15 cellular contexts compared by ENCODE assay signal in genomic region chr20:44717986-44718385, GRCh38. TPM values are rescaled to one million over a fixed set of nuclear protein-coding genes. Genes with fewer than 3 reads are reported as not detected.
DNase-seq lines count a peak whose midpoint lies in the region; TF ChIP-seq lines count a peak whose summit lies in the region.
"Had no signal": no experiment of that assay in that cellular context is flagged by ENCODE, and none has a peak within 500 bp of the region (broad histone marks: within the 10 kb centered on the region; RNA-seq: fewer than 3 reads in every experiment).

No MANE protein-coding gene starts in this region.

- H3K4me3 Mint-ChIP-seq in endothelial cell (ENCODE audit: unreplicated experiment) (no peak overlapping the region), osteocyte (ENCODE audit: unreplicated experiment) (no peak overlapping the region)
- H3K4me3 Mint-ChIP-seq in CD4-positive, alpha-beta memory T cell: no peak overlapping the region
- H3K4me3 Mint-ChIP-seq: activated CD4-positive, alpha-beta memory T cell treated with anti-CD3 and anti-CD28 coated beads for 36 hours; activated naive CD8-positive, alpha-beta T cell treated with anti-CD3 and anti-CD28 coated beads, Interleukin-2, amount 10 ng/mL, durations not matched to agents 7 days and 5 days had no signal

- DNase-seq in GM12865 (ENCODE audit: low read depth) (no peak), NCI-H82 (lab: John Stamatoyannopoulos, UW) (peak; percentile 75), endothelial cell (ENCODE audit: low spot score) (peak; percentile 20), osteocyte (ENCODE audit: extremely low spot score, unreplicated experiment) (no peak), foreskin melanocyte (no peak), hepatic stellate cell (ENCODE audit: low spot score) (no peak)
- DNase-seq in CD4-positive, alpha-beta memory T cell: no peak
- DNase-seq in stimulated activated CD4-positive, alpha-beta T cell treated with anti-CD3 and anti-CD28 coated beads, Interleukin-2, amount 100 ng/mL, for 24 hours: no peak
- DNase-seq: activated CD4-positive, alpha-beta memory T cell treated with anti-CD3 and anti-CD28 coated beads for 36 hours; activated naive CD8-positive, alpha-beta T cell treated with anti-CD3 and anti-CD28 coated beads, Interleukin-2, amount 10 ng/mL, durations not matched to agents 7 days and 5 days; EL; NCI-H187 treated with DMSO at 0.1 percent for 48 hours; stimulated activated CD4-positive, alpha-beta T cell treated with anti-CD3 and anti-CD28 coated beads, Interleukin-12 subunit alpha, Interleukin-12 subunit beta, amount 100 ng/mL, for 4 hours; stimulated activated naive CD8-positive, alpha-beta T cell treated with anti-CD3 and anti-CD28 coated beads, Interleukin-15, Interleukin-2, amounts not matched to agents 100 U/mL and 50 U/mL, for 24 hours had no signal

- H3K36me3 Mint-ChIP-seq in endothelial cell (ENCODE audit: low read depth, unreplicated experiment): no peaks in the 10 kb centered on the region
- peaks cover 3% of the 10 kb centered on the region for H3K36me3 Mint-ChIP-seq in osteocyte (ENCODE audit: unreplicated experiment)
- H3K36me3 Mint-ChIP-seq in CD4-positive, alpha-beta memory T cell: no peaks in the 10 kb centered on the region
- H3K36me3 Mint-ChIP-seq: activated CD4-positive, alpha-beta memory T cell treated with anti-CD3 and anti-CD28 coated beads for 36 hours; activated naive CD8-positive, alpha-beta T cell treated with anti-CD3 and anti-CD28 coated beads, Interleukin-2, amount 10 ng/mL, durations not matched to agents 7 days and 5 days had no signal

- no peaks in the 10 kb centered on the region for H3K4me1 Mint-ChIP-seq in endothelial cell (ENCODE audit: unreplicated experiment)
- H3K4me1 Mint-ChIP-seq in osteocyte (ENCODE audit: unreplicated experiment): peaks cover 73% of the 10 kb centered on the region
- H3K4me1 Mint-ChIP-seq in CD4-positive, alpha-beta memory T cell: no peaks in the 10 kb centered on the region

- no peak overlapping the region for H3K4me3 ChIP-seq in GM12865 (ENCODE audit: low read depth, low read length)
- no peak overlapping the region for H3K4me3 ChIP-seq in CD4-positive, alpha-beta memory T cell (ENCODE audit: low read length in 2 of 2)
- H3K4me3 ChIP-seq: SJSA1 had no signal

- TF ChIP-seq CTCF in GM12865 (IDR thresholded peaks at IDR 0.05; ENCODE audit: insufficient read depth, low read depth, low read length, missing control alignments): peak; percentile 26
- peak; percentile 43 for TF ChIP-seq CTCF in endothelial cell (IDR thresholded peaks at IDR 0.05; ENCODE audit: unreplicated experiment)
- TF ChIP-seq CTCF in osteocyte (IDR thresholded peaks at IDR 0.05): peak; percentile 43

- no peaks in the 10 kb centered on the region for H3K4me1 ChIP-seq in CD4-positive, alpha-beta memory T cell (ENCODE audit: insufficient read depth, low read length)

- CTCF ChIA-PET in CD4-positive, alpha-beta memory T cell (lab: Charles Lee; ENCODE audit: partially characterized antibody): interaction anchor here (0.7 kb wide), 1 partner anchor 139 kb away, joined by 3 read pairs; no protein-coding TSS in a partner anchor

- no peaks in the 10 kb centered on the region for H3K9me3 ChIP-seq in CD4-positive, alpha-beta memory T cell (ENCODE audit: control insufficient read depth in 1 of 2, low read length in 2 of 2)
- H3K9me3 ChIP-seq: SJSA1 had no signal

- no peaks in the 10 kb centered on the region for H3K9me3 Mint-ChIP-seq in endothelial cell (ENCODE audit: unreplicated experiment)
- no peaks in the 10 kb centered on the region for H3K9me3 Mint-ChIP-seq in osteocyte (ENCODE audit: unreplicated experiment)
- no peaks in the 10 kb centered on the region for H3K9me3 Mint-ChIP-seq in CD4-positive, alpha-beta memory T cell
- H3K9me3 Mint-ChIP-seq: activated CD4-positive, alpha-beta memory T cell treated with anti-CD3 and anti-CD28 coated beads for 36 hours; activated naive CD8-positive, alpha-beta T cell treated with anti-CD3 and anti-CD28 coated beads, Interleukin-2, amount 10 ng/mL, durations not matched to agents 7 days and 5 days had no signal

- H3K27me3 Mint-ChIP-seq in endothelial cell (ENCODE audit: unreplicated experiment) (peaks cover 6% of the 10 kb centered on the region), osteocyte (ENCODE audit: unreplicated experiment) (no peaks in the 10 kb centered on the region)
- peaks cover 0 to 2% of the 10 kb centered on the region in 2 donors for H3K27me3 Mint-ChIP-seq in CD4-positive, alpha-beta memory T cell
- H3K27me3 Mint-ChIP-seq: activated naive CD8-positive, alpha-beta T cell treated with anti-CD3 and anti-CD28 coated beads, Interleukin-2, amount 10 ng/mL, durations not matched to agents 7 days and 5 days had no signal

- no peak overlapping the region for H3K27ac Mint-ChIP-seq in endothelial cell (ENCODE audit: unreplicated experiment)
- peak overlapping the region; percentile 47 for H3K27ac Mint-ChIP-seq in osteocyte (ENCODE audit: unreplicated experiment)
- no peak overlapping the region for H3K27ac Mint-ChIP-seq in CD4-positive, alpha-beta memory T cell
- H3K27ac Mint-ChIP-seq: activated CD4-positive, alpha-beta memory T cell treated with anti-CD3 and anti-CD28 coated beads for 36 hours; activated naive CD8-positive, alpha-beta T cell treated with anti-CD3 and anti-CD28 coated beads, Interleukin-2, amount 10 ng/mL, durations not matched to agents 7 days and 5 days had no signal

- no peaks in the 10 kb centered on the region for H3K36me3 ChIP-seq in CD4-positive, alpha-beta memory T cell (ENCODE audit: insufficient read depth, low read length)
- H3K36me3 ChIP-seq: SJSA1 had no signal

- no peaks in the 10 kb centered on the region for H3K27me3 ChIP-seq in CD4-positive, alpha-beta memory T cell (ENCODE audit: insufficient read depth, low read length)
- H3K27me3 ChIP-seq: SJSA1 had no signal

- POLR2A ChIA-PET in CD4-positive, alpha-beta memory T cell (lab: Charles Lee; ENCODE audit: partially characterized antibody): no interaction called here

- intact Hi-C loops in CD4-positive, alpha-beta memory T cell (cut with micrococcal nuclease): no loop called here

- H3K27ac ChIP-seq in CD4-positive, alpha-beta memory T cell (ENCODE audit: low read depth, low read length): no peak overlapping the region
- H3K27ac ChIP-seq: SJSA1 had no signal

RNA-seq across cellular contexts. Expression of gene CCN5, which starts 2.8 kb away (rescaled TPM):
- not detected for total RNA-seq in endothelial cell (ENCODE audit: unreplicated experiment)
- total RNA-seq in osteocyte: 18.2 and 24.0 TPM in 2 replicates
- total RNA-seq in CD4-positive, alpha-beta memory T cell: not detected
- polyA plus RNA-seq in CD4-positive, alpha-beta memory T cell: not detected
- total RNA-seq: activated CD4-positive, alpha-beta memory T cell treated with anti-CD3 and anti-CD28 coated beads for 36 hours; activated naive CD8-positive, alpha-beta T cell treated with anti-CD3 and anti-CD28 coated beads, Interleukin-2, amount 10 ng/mL, durations not matched to agents 7 days and 5 days; SJSA1 had no signal

RNA-seq across cellular contexts. Expression of gene KCNK15, which starts 27.7 kb away (rescaled TPM):
- total RNA-seq in endothelial cell (ENCODE audit: unreplicated experiment) (not detected), osteocyte (17.5 and 21.5 TPM in 2 replicates)
- not detected for total RNA-seq in CD4-positive, alpha-beta memory T cell
- not detected for polyA plus RNA-seq in CD4-positive, alpha-beta memory T cell
- total RNA-seq: activated naive CD8-positive, alpha-beta T cell treated with anti-CD3 and anti-CD28 coated beads, Interleukin-2, amount 10 ng/mL, durations not matched to agents 7 days and 5 days; SJSA1 had no signal

Comparison
In these comparisons a context has a peak if more than half of its experiments do, and no peak if none do; other contexts are left out.
1. DNase-seq: peak in NCI-H82 (single experiment) and endothelial cell (single experiment); none in GM12865 (single experiment), osteocyte (single experiment), foreskin melanocyte (single experiment), CD4-positive, alpha-beta memory T cell (0 of 5), hepatic stellate cell (single experiment) and stimulated activated CD4-positive, alpha-beta T cell treated with anti-CD3 and anti-CD28 coated beads, Interleukin-2, amount 100 ng/mL, for 24 hours (0 of 2).
2. RNA of gene CCN5, which starts 2.8 kb away (total RNA-seq): 18.2 to 24.0 TPM in osteocyte; not detected in endothelial cell (single experiment) and not detected in CD4-positive, alpha-beta memory T cell; every median in the first group is over 10 times any median in the second.
3. RNA of gene KCNK15, which starts 27.7 kb away (total RNA-seq): 17.5 to 21.5 TPM in osteocyte; not detected in endothelial cell (single experiment) and not detected in CD4-positive, alpha-beta memory T cell; every median in the first group is over 10 times any median in the second.
4. Peak in every context shown above with its lines, with median percentiles within 50 percentile points of each other: CTCF ChIP-seq.